ENCODE assay signal across 26 cellular contexts in the genomic region with DNA sequence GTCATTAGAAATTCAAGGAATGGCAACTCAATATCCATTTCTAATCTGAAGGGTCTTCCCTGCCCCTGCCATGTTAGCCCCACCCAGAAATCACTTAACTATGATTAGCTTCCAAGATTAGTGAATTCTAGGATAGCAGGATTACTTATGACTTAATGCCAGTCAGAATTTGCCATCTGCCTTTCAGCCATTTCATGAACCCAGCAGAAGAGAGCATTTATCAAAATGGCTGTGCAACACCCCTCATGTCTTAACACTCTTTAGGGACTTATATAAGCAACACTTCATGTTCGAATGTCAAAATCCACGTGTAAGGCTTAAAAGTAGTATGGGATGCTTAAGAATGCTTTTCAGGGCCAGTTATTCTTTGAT.
"Had no signal": no experiment of that assay in that cellular context is flagged by ENCODE, and none has a peak within 500 bp of the region (broad histone marks: within the 10 kb centered on the region; RNA-seq: fewer than 3 reads in every experiment).

No MANE protein-coding gene starts in this region.

- H3K27me3 ChIP-seq: ovary, suprapubic skin, transverse colon, upper lobe of right lung, uterus had no signal

- H3K36me3 ChIP-seq: ovary, transverse colon, upper lobe of right lung, uterus had no signal

- H3K4me3 Mint-ChIP-seq: immature natural killer cell; naive thymus-derived CD4-positive, alpha-beta T cell; nephron progenitor cell; stimulated activated naive B cell treated with anti-CD40 and anti-IgM and Interleukin-4, amounts not matched to agents 10 μg/mL and 1 μg/mL and 100 μg/mL, for 72 hours; stimulated activated naive CD8-positive, alpha-beta T cell treated with anti-CD3 and anti-CD28 coated beads, Interleukin-15, Interleukin-2, amounts not matched to agents 100 ng/mL and 50 ng/mL, for 24 hours had no signal

- H3K27ac Mint-ChIP-seq: immature natural killer cell; naive thymus-derived CD4-positive, alpha-beta T cell; stimulated activated naive B cell treated with anti-CD40 and anti-IgM and Interleukin-4, amounts not matched to agents 10 μg/mL and 1 μg/mL and 100 μg/mL, for 72 hours; stimulated activated naive CD8-positive, alpha-beta T cell treated with anti-CD3 and anti-CD28 coated beads, Interleukin-15, Interleukin-2, amounts not matched to agents 100 ng/mL and 50 ng/mL, for 24 hours had no signal

- H3K27ac ChIP-seq: lower lobe of right lung, ovary, psoas muscle, suprapubic skin, transverse colon, upper lobe of right lung, uterus had no signal

- H3K27me3 Mint-ChIP-seq: stimulated activated naive CD8-positive, alpha-beta T cell treated with anti-CD3 and anti-CD28 coated beads, Interleukin-15, Interleukin-2, amounts not matched to agents 100 ng/mL and 50 ng/mL, for 24 hours had no signal

- H3K4me3 ChIP-seq: lower lobe of right lung, mucosa of descending colon, ovary, psoas muscle, suprapubic skin, transverse colon, upper lobe of right lung, uterus had no signal

- H3K36me3 Mint-ChIP-seq: immature natural killer cell; stimulated activated naive B cell treated with anti-CD40 and anti-IgM and Interleukin-4, amounts not matched to agents 10 μg/mL and 1 μg/mL and 100 μg/mL, for 72 hours had no signal

- H3K9me3 Mint-ChIP-seq: nephron progenitor cell; stimulated activated naive B cell treated with anti-CD40 and anti-IgM and Interleukin-4, amounts not matched to agents 10 μg/mL and 1 μg/mL and 100 μg/mL, for 72 hours; stimulated activated naive CD8-positive, alpha-beta T cell treated with anti-CD3 and anti-CD28 coated beads, Interleukin-15, Interleukin-2, amounts not matched to agents 100 ng/mL and 50 ng/mL, for 24 hours had no signal

- H3K4me1 Mint-ChIP-seq: immature natural killer cell; naive thymus-derived CD4-positive, alpha-beta T cell; stimulated activated naive B cell treated with anti-CD40 and anti-IgM and Interleukin-4, amounts not matched to agents 10 μg/mL and 1 μg/mL and 100 μg/mL, for 72 hours had no signal

- H3K4me1 ChIP-seq: lower lobe of right lung, suprapubic skin, upper lobe of right lung, uterus had no signal

- FAIRE-seq: frontal cortex, small intestine had no signal

- DNase-seq: cortex of kidney; hypothalamus; immature natural killer cell; islet precursor cell; kidney glomerular epithelial cell; left colon; left ventricle myocardium superior; lower lobe of right lung; mucosa of descending colon; naive thymus-derived CD4-positive, alpha-beta T cell; nephron progenitor cell; occipital lobe; ovary; posterior cingulate gyrus; psoas muscle; right cardiac atrium; small intestine; stimulated activated CD4-positive, alpha-beta T cell treated with anti-CD3 and anti-CD28 coated beads, Interleukin-15, amount 100 ng/mL, for 24 hours; stimulated activated CD4-positive, alpha-beta T cell treated with anti-CD3 and anti-CD28 coated beads, Interleukin-2, amount 100 ng/mL, for 48 hours; stimulated activated naive B cell treated with anti-CD40 and anti-IgM and Interleukin-4, amounts not matched to agents 10 μg/mL and 1 μg/mL and 100 μg/mL, for 72 hours; transverse colon; upper lobe of right lung; uterus had no signal

- H3K9me3 ChIP-seq: lower lobe of right lung, mucosa of descending colon, ovary, psoas muscle, suprapubic skin, transverse colon, upper lobe of right lung, uterus had no signal
